In genomic region chr11:126319374-126319740, GRCh38 we compare ENCODE assay signal across 1 cellular context.
TF ChIP-seq lines count a peak whose summit lies in the region.

No MANE protein-coding gene starts in this region.

TF ChIP-seq in IMR-90, 13 proteins besides CTCF, POLR2A, EP300 and RAD21 (continued from another document):
- no peak for TF ChIP-seq ELK1 (IDR thresholded peaks at IDR 0.05; ENCODE audit: borderline replicate concordance, low read depth, low read length)
- TF ChIP-seq, protein P1, sequence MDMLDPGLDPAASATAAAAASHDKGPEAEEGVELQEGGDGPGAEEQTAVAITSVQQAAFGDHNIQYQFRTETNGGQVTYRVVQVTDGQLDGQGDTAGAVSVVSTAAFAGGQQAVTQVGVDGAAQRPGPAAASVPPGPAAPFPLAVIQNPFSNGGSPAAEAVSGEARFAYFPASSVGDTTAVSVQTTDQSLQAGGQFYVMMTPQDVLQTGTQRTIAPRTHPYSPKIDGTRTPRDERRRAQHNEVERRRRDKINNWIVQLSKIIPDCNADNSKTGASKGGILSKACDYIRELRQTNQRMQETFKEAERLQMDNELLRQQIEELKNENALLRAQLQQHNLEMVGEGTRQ (IDR thresholded peaks at IDR 0.05; ENCODE audit: low read depth, low read length) = no peak
- no peak for TF ChIP-seq SMC3 (IDR thresholded peaks at IDR 0.05; ENCODE audit: low read depth, low read length)
- no peak for TF ChIP-seq CHD1 (IDR thresholded peaks at IDR 0.05; ENCODE audit: low read depth, low read length)
- no peak for TF ChIP-seq NFE2L2 (IDR thresholded peaks at IDR 0.05; ENCODE audit: low read depth, low read length)
- TF ChIP-seq RCOR1 (IDR thresholded peaks at IDR 0.05; ENCODE audit: insufficient replicate concordance, low read length) = no peak
- TF ChIP-seq FOS (IDR thresholded peaks at IDR 0.05; ENCODE audit: low read depth, low read length) = 0 out of 2 replicates have a peak, but pooled peaks have one; percentile 2
